Comparison of ENCODE assay signal across 2 cellular contexts in genomic region chr6:17334265-17334664, GRCh38.
TF ChIP-seq lines count a peak whose summit lies in the region.

No MANE protein-coding gene starts in this region.

TF ChIP-seq in IMR-90, 13 proteins besides CTCF, POLR2A, EP300 and RAD21:
- TF ChIP-seq RCOR1 (IDR thresholded peaks at IDR 0.05; ENCODE audit: insufficient replicate concordance, low read length), result peak; percentile 30
- TF ChIP-seq FOS (IDR thresholded peaks at IDR 0.05; ENCODE audit: low read depth, low read length), result 0 out of 2 replicates have a peak, but pooled peaks have one; percentile 40
- TF ChIP-seq CHD1 (IDR thresholded peaks at IDR 0.05; ENCODE audit: low read depth, low read length), result no peak
- TF ChIP-seq SMC3 (IDR thresholded peaks at IDR 0.05; ENCODE audit: low read depth, low read length), result no peak

TF ChIP-seq in HepG2, 621 proteins besides CTCF, POLR2A, EP300 and RAD21:
- no peak for TF ChIP-seq CREB3 (CRISPR knock-in tag; IDR thresholded peaks at IDR 0.05)
- TF ChIP-seq FOSL2 (CRISPR knock-in tag; IDR thresholded peaks at IDR 0.05), result peak; percentile 68
- TF ChIP-seq HDAC1 (CRISPR knock-in tag; IDR thresholded peaks at IDR 0.05), result 0 out of 2 replicates have a peak, but pooled peaks have one; percentile 11
